In the genomic region with DNA sequence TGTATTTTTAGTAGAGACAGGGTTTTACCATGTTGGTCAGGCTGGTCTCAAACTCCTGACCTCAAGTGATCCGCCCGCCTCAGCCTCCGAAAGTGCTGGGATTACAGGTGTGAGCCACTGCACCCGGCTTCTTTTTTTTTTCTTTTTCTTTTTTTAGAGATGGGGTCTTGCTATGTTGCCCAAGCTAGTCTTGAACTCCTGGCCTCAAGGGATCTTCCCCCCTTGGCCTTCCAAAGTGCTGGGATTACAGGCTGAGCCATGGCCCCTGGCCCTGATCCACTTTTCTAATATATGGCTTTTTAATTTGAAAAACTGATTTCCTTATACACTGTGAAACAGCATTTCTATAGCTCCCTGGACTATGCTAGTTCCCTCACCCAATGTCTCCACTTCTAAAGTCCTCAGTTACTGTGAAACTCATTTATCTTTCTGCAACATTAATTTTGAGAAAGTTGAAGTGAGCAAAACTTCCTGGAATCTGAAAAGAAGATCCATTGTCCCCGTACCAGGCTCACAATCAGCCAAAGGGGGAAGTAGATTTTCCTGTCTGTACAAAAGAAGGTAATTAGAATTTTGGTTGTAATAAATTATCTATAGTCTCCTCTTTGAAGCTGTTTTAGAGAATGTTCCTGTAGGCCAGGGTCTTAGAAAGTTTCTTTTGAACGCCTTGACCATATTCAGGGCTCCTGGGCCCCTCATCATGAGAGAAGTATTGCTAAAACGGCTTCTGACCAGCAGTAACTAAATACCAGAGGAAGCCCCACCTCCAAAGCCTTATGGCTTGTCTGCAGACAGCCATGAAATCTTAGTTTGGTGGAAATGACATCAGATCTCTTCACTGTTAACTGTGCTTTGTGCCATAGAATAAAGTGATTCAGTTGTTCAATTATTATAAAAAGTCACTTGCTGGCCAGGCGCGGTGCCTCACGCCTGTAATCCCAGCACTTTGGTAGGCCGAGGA, we compare ENCODE assay signal across 1 cellular context.
A peak's percentile ranks its signal among the peaks of the same experiment; 100 is the strongest.
TF ChIP-seq lines count a peak whose summit lies in the region.

No MANE protein-coding gene starts in this region.

TF ChIP-seq in K562, 482 proteins besides CTCF, POLR2A, EP300 and RAD21:
- no peak for TF ChIP-seq CBFA2T2 (conservative IDR thresholded peaks at IDR 0.05)
- no peak for TF ChIP-seq RBM25 (IDR thresholded peaks at IDR 0.05; ENCODE audit: low read depth, low read length, severe bottlenecking)
- no peak for TF ChIP-seq SP2 (IDR thresholded peaks at IDR 0.05; ENCODE audit: extremely low read depth, low read depth, low read length, poor library complexity, severe bottlenecking)
- TF ChIP-seq, protein P1, sequence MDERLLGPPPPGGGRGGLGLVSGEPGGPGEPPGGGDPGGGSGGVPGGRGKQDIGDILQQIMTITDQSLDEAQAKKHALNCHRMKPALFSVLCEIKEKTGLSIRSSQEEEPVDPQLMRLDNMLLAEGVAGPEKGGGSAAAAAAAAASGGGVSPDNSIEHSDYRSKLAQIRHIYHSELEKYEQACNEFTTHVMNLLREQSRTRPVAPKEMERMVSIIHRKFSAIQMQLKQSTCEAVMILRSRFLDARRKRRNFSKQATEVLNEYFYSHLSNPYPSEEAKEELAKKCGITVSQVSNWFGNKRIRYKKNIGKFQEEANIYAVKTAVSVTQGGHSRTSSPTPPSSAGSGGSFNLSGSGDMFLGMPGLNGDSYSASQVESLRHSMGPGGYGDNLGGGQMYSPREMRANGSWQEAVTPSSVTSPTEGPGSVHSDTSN (CRISPR knock-in tag; IDR thresholded peaks at IDR 0.05; ENCODE audit: low read depth): no peak
- TF ChIP-seq, protein P1 (tag; conservative IDR thresholded peaks at IDR 0.05; ENCODE audit: low read depth): 0 out of 2 replicates have a peak, but pooled peaks have one; percentile 17
- 0 out of 2 replicates have a peak, but pooled peaks have one; percentile 52 for TF ChIP-seq ZNF778 (CRISPR knock-in tag; IDR thresholded peaks at IDR 0.05)
- no peak for TF ChIP-seq FOXP1 (CRISPR knock-in tag; IDR thresholded peaks at IDR 0.05)
- TF ChIP-seq ATF7 (IDR thresholded peaks at IDR 0.05): 0 out of 2 replicates have a peak, but pooled peaks have one; percentile 23
- TF ChIP-seq STAT5B (CRISPR knock-in tag; IDR thresholded peaks at IDR 0.05): no peak
- TF ChIP-seq TAF7 (tag; IDR thresholded peaks at IDR 0.05): no peak
- no peak for TF ChIP-seq ZNF41 (CRISPR knock-in tag; conservative IDR thresholded peaks at IDR 0.05)
- no peak for TF ChIP-seq UBTF (IDR thresholded peaks at IDR 0.05; ENCODE audit: borderline replicate concordance in 1 of 2, low read depth in 2 of 2, low read length in 2 of 2)
- peak; percentile 52; the same call in 1 of the 2 replicates for TF ChIP-seq SOX6 (IDR thresholded peaks at IDR 0.05)
- TF ChIP-seq ZMIZ1 (IDR thresholded peaks at IDR 0.05; ENCODE audit: low read depth in 2 of 2, low read length in 2 of 2): no peak
- TF ChIP-seq L3MBTL2 (IDR thresholded peaks at IDR 0.05): no peak
- no peak for TF ChIP-seq ZNF785 (CRISPR knock-in tag; IDR thresholded peaks at IDR 0.05)
- TF ChIP-seq GTF2E2 (tag; IDR thresholded peaks at IDR 0.05): no peak
- peak; percentile 28 for TF ChIP-seq PRDM10 (IDR thresholded peaks at IDR 0.05; ENCODE audit: partially characterized antibody)
- TF ChIP-seq TEAD4 (IDR thresholded peaks at IDR 0.05; ENCODE audit: low read length): no peak; the same call in 1 of the 2 replicates
- no peak for TF ChIP-seq TEAD4 (CRISPR knock-in tag; IDR thresholded peaks at IDR 0.05; ENCODE audit: borderline replicate concordance)
- no peak for TF ChIP-seq ZNF644 (tag; IDR thresholded peaks at IDR 0.05; ENCODE audit: low read depth)
- TF ChIP-seq MEIS2 (IDR thresholded peaks at IDR 0.05; ENCODE audit: partially characterized antibody): peak; percentile 66
- no peak for TF ChIP-seq YBX1 (IDR thresholded peaks at IDR 0.05)
- TF ChIP-seq CTBP1 (IDR thresholded peaks at IDR 0.05; ENCODE audit: borderline replicate concordance): 0 out of 2 replicates have a peak, but pooled peaks have one; percentile 11
- no peak for TF ChIP-seq TAF1 (IDR thresholded peaks at IDR 0.05; ENCODE audit: control insufficient read depth, extremely low read depth, insufficient read depth, low read length, severe bottlenecking)
- no peak for TF ChIP-seq KLF16 (IDR thresholded peaks at IDR 0.05)
- TF ChIP-seq ZNF518B (CRISPR knock-in tag; IDR thresholded peaks at IDR 0.05): no peak
